Comparison of ENCODE assay signal across 1 cellular context in the genomic region with DNA sequence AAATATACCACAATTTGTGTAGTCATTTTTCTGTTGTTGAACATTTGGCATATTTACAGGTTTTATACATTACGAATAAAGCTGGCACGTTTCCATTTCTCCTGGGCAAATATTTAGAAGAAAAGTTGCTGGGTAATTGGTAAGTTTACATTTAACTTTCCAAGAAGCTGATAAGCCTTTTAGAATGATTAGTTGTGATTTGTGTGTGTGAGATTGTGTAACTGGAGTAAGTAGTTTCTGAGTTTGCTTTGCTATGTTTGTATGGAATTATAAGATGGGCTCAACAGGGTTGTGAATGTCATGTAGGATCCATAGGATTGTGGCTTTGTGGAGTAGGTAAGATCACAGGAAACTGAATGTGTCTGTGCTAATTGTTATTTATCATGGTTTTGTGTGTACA.
TF ChIP-seq lines count a peak whose summit lies in the region.

No MANE protein-coding gene starts in this region.

TF ChIP-seq in endothelial cell of umbilical vein, 7 proteins besides CTCF, POLR2A, EP300 and RAD21:
- no peak for TF ChIP-seq FOS (IDR thresholded peaks at IDR 0.05; ENCODE audit: borderline replicate concordance, insufficient read depth, low read length)
- no peak for TF ChIP-seq MYC (IDR thresholded peaks at IDR 0.05; ENCODE audit: low read depth, low read length)
